6 cellular contexts compared by ENCODE assay signal in the genomic region with DNA sequence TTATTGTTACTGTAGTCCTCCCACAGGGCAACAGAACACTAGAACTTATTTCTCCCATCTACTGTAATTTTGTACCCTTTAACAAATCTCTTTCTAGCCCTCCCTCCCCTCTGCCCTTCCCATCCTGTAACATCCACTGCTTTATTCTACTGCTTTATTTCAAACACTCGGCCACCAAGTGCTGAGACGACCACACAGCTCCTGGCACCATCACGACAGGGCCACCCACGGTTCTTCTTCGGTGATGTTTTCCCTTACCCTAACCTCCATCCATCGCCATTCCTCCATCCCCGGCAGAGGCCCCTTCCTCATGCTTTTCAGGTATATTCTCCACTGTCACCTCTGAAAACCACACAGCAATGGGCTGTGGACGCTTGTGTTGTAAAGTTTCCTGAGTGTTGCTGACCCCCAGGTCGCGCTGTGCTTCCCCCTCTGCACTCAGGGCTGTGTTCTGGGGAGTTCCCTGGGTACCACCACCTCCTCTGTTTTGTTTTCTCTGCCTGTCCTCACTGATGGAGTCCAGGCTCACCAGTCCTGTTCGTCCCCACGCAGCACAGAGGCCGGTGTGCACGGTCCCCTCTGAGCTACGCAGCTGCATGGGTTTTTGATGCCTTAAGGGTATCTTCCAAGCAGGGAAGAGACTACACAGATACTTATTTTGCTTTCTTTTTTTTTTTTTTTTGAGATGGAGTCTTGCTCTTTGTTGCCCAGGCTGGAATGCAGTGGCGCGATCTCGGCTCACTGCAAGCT.
"Had no signal": no experiment of that assay in that cellular context is flagged by ENCODE, and none has a peak within 500 bp of the region (broad histone marks: within the 10 kb centered on the region; RNA-seq: fewer than 3 reads in every experiment).

No MANE protein-coding gene starts in this region.

- ATAC-seq: HepG2, K562 had no signal

- DNase-seq: IMR-90, KBM-7 had no signal

- H3K27ac ChIP-seq: HL-60 had no signal

- H3K27ac Mint-ChIP-seq: IgD-negative memory B cell had no signal

- H3K27me3 Mint-ChIP-seq: IgD-negative memory B cell had no signal

- H3K4me3 ChIP-seq: K562 had no signal

- H3K4me1 Mint-ChIP-seq: IgD-negative memory B cell had no signal

- H3K4me3 Mint-ChIP-seq: IgD-negative memory B cell had no signal

- H3K36me3 Mint-ChIP-seq: IgD-negative memory B cell had no signal
